In genomic region chr6:26457407-26457795, GRCh38 we compare ENCODE assay signal across 8 cellular contexts. TPM values are rescaled to one million over a fixed set of nuclear protein-coding genes. Genes with fewer than 3 reads are reported as not detected.
DNase-seq lines count a peak whose midpoint lies in the region; ATAC-seq and TF ChIP-seq lines count a peak whose summit lies in the region.

No MANE protein-coding gene starts in this region.

- no peaks in the 10 kb centered on the region for H3K27me3 Mint-ChIP-seq in CD8-positive, alpha-beta T cell (ENCODE audit: low read depth)

- no peak for TF ChIP-seq CTCF in CD8-positive, alpha-beta T cell (IDR thresholded peaks at IDR 0.05)
- TF ChIP-seq CTCF in astrocyte of the cerebellum (IDR thresholded peaks at IDR 0.05; ENCODE audit: low read depth, low read length, missing control alignments): no peak

- H3K9ac ChIP-seq in HUES6 (ENCODE audit: low read length): peak overlapping the region; percentile 95
- H3K9ac ChIP-seq in stomach smooth muscle (ENCODE audit: low read length in 2 of 2): peak overlapping the region; percentile 96 to 98

- H3K36me3 Mint-ChIP-seq in CD8-positive, alpha-beta T cell: peaks cover 67% of the 10 kb centered on the region

- no peaks in the 10 kb centered on the region for H3K9me3 Mint-ChIP-seq in CD8-positive, alpha-beta T cell

- no peaks in the 10 kb centered on the region for H3K9me3 ChIP-seq in CD8-positive, alpha-beta T cell (ENCODE audit: low read length)
- H3K9me3 ChIP-seq in HUES6 (ENCODE audit: control insufficient read depth, insufficient read depth, low read depth, low read length): no peaks in the 10 kb centered on the region
- no peaks in the 10 kb centered on the region for H3K9me3 ChIP-seq in stomach smooth muscle (ENCODE audit: control insufficient read depth in 2 of 2, low read length in 2 of 2)

- CTCF ChIA-PET in CD8-positive, alpha-beta T cell (lab: Charles Lee): interaction anchor here (1.3 kb wide), 1 partner anchor 16 kb away, joined by 3 read pairs; no protein-coding TSS in a partner anchor

- H3K36me3 ChIP-seq in CD8-positive, alpha-beta T cell (ENCODE audit: insufficient read depth, low read length): peaks cover 4% of the 10 kb centered on the region
- peaks cover 26% of the 10 kb centered on the region for H3K36me3 ChIP-seq in HUES6 (ENCODE audit: control insufficient read depth, insufficient read depth, low read length)
- H3K36me3 ChIP-seq in stomach smooth muscle (ENCODE audit: control insufficient read depth in 2 of 2, insufficient read depth in 2 of 2, low read length in 2 of 2): peaks cover 8% of the 10 kb centered on the region in 2 donors

- H3K27ac Mint-ChIP-seq in CD8-positive, alpha-beta T cell: peak overlapping the region; percentile 99

- intact Hi-C loops in CD8-positive, alpha-beta T cell (cut with DNase I, micrococcal nuclease): loop anchor here (1.0 to 5.0 kb wide), 7 partner anchors 17 to 95 kb away; partner anchors contain the start of genes BTN3A1 (in 1 of the 2), BTN3A3 (in 1 of the 2) and HMGN4 (in 1 of the 2)

- peak overlapping the region; percentile 61 for H3K27ac ChIP-seq in CD8-positive, alpha-beta T cell (ENCODE audit: low read depth, low read length)
- H3K27ac ChIP-seq in HUES6 (ENCODE audit: low read depth, low read length): peak overlapping the region; percentile 91
- H3K27ac ChIP-seq in layer of hippocampus (ENCODE audit: low read depth, low read length): peak overlapping the region; percentile 91
- peak overlapping the region; percentile 92 for H3K27ac ChIP-seq in stomach smooth muscle (ENCODE audit: low read length)

- H3K4me1 ChIP-seq in CD8-positive, alpha-beta T cell (ENCODE audit: insufficient read depth, low read length): peaks cover 41% of the 10 kb centered on the region
- H3K4me1 ChIP-seq in HUES6 (ENCODE audit: control insufficient read depth, insufficient read depth, low read length): peaks cover 5% of the 10 kb centered on the region
- H3K4me1 ChIP-seq in stomach smooth muscle (ENCODE audit: control insufficient read depth, insufficient read depth, low read length): peaks cover 32% of the 10 kb centered on the region

- peaks cover 64% of the 10 kb centered on the region for H3K4me1 Mint-ChIP-seq in CD8-positive, alpha-beta T cell (ENCODE audit: low read depth)

- H3K4me3 Mint-ChIP-seq in CD8-positive, alpha-beta T cell: peak overlapping the region; percentile 100

- POLR2A ChIA-PET in CD8-positive, alpha-beta T cell (lab: Charles Lee): no interaction called here

- no peaks in the 10 kb centered on the region for H3K27me3 ChIP-seq in CD8-positive, alpha-beta T cell (ENCODE audit: insufficient read depth, low read length)
- H3K27me3 ChIP-seq in HUES6 (ENCODE audit: control insufficient read depth, insufficient read depth, low read length): no peaks in the 10 kb centered on the region
- no peaks in the 10 kb centered on the region for H3K27me3 ChIP-seq in layer of hippocampus (ENCODE audit: control insufficient read depth, insufficient read depth, low read length)
- H3K27me3 ChIP-seq in stomach smooth muscle (ENCODE audit: control insufficient read depth in 1 of 2, insufficient read depth in 2 of 2, low read length in 2 of 2): no peaks in the 10 kb centered on the region

- H3K4me3 ChIP-seq in CD8-positive, alpha-beta T cell (ENCODE audit: low read depth, low read length): peak overlapping the region; percentile 64
- H3K4me3 ChIP-seq in HUES6 (ENCODE audit: low read depth, low read length) (peak overlapping the region; percentile 95), astrocyte of the cerebellum (ENCODE audit: low read depth, low read length) (peak overlapping the region; percentile 99), stomach smooth muscle (ENCODE audit: low read length in 2 of 2) (peak overlapping the region; percentile 90 to 94)

- peak; percentile 14 for ATAC-seq in CD8-positive, alpha-beta T cell
- ATAC-seq in GM21423 (IDR thresholded peaks at IDR 0.05; ENCODE audit: unreplicated experiment): peak; percentile 25

- in situ Hi-C loops in astrocyte of the cerebellum (cut with HindIII; ENCODE audit: low sequenced_read_pairs): no loop called here

- DNase-seq in CD8-positive, alpha-beta T cell: no peak
- no peak for DNase-seq in astrocyte of the cerebellum (ENCODE audit: low read depth)
- no peak for DNase-seq in cortex of kidney (lab: John Stamatoyannopoulos, UW)
- no peak for DNase-seq in OCI-M2 (lab: John Stamatoyannopoulos, UW; ENCODE audit: unreplicated experiment)

RNA-seq across cellular contexts. Expression of gene BTN2A1, which starts 0.4 kb away (rescaled TPM):
- 10 to 100 TPM; 16.4 to 17.3 TPM for total RNA-seq in CD8-positive, alpha-beta T cell

RNA-seq across cellular contexts. Expression of gene BTN3A3, which starts 17.1 kb away (rescaled TPM):
- 10 to 100 TPM; 44.9 to 51.8 TPM for total RNA-seq in CD8-positive, alpha-beta T cell

RNA-seq across cellular contexts. Expression of gene BTN1A1, which starts 42.7 kb away (rescaled TPM):
- total RNA-seq in CD8-positive, alpha-beta T cell: not detected

RNA-seq across cellular contexts. Expression of gene BTN3A1, which starts 55.3 kb away (rescaled TPM):
- total RNA-seq in CD8-positive, alpha-beta T cell: 100 to 1,000 TPM in 1 of 2 experiments, 10 to 100 TPM in 1; 97.0 to 104 TPM
